In the genomic region with DNA sequence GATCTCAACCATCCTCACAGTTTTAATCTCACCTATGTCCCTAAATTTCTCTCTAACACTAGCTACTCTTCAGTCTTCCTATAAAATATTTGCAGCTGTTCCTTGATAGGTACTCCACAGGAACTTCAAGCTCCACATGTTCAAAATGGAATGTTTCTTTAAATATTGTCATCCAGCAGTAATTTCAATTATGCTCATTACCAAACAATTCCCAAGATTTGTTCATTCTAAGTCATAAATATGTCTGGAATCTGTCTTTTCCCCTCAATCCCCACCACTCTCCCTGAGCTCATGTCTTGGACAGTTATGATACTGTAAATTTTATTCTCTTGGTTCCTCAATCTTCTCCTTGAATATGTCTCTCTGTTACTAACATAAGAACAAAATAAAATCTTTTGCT, we compare ENCODE assay signal across 19 cellular contexts.
"Had no signal": no experiment of that assay in that cellular context is flagged by ENCODE, and none has a peak within 500 bp of the region (broad histone marks: within the 10 kb centered on the region; RNA-seq: fewer than 3 reads in every experiment).

No MANE protein-coding gene starts in this region.

- H3K9me3 ChIP-seq: upper lobe of right lung had no signal

- H3K4me1 Mint-ChIP-seq: activated naive CD8-positive, alpha-beta T cell treated with anti-CD3 and anti-CD28 coated beads, Interleukin-2, amount 50 U/mL, for 24 hours; central memory CD8-positive, alpha-beta T cell; endodermal cell had no signal

- DNase-seq: activated CD8-positive, alpha-beta memory T cell treated with anti-CD3 and anti-CD28 coated beads, Interleukin-2, amount 50 U/mL, for 4 hours; activated CD8-positive, alpha-beta T cell treated with anti-CD3 and anti-CD28 coated beads for 36 hours; activated naive CD4-positive, alpha-beta T cell; activated naive CD8-positive, alpha-beta T cell treated with anti-CD3 and anti-CD28 coated beads, Interleukin-2, amount 50 U/mL, for 24 hours; body of pancreas; dermis blood vessel endothelial cell; endodermal cell; erythroblast; foreskin melanocyte; heart left ventricle; left ventricle myocardium superior; mesendoderm; ovary; sigmoid colon; stimulated activated CD4-positive, alpha-beta T cell treated with anti-CD3 and anti-CD28 coated beads, Interleukin-12 subunit alpha, Interleukin-12 subunit beta, amount 100 ng/mL, for 4 hours; stimulated activated naive CD8-positive, alpha-beta T cell treated with anti-CD3 and anti-CD28 coated beads, Interleukin-15, Interleukin-2, amounts not matched to agents 100 U/mL and 50 U/mL, for 24 hours; T-helper 1 cell; upper lobe of right lung had no signal

- ATAC-seq: activated CD8-positive, alpha-beta T cell treated with anti-CD3 and anti-CD28 coated beads for 36 hours; activated naive CD8-positive, alpha-beta T cell treated with anti-CD3 and anti-CD28 coated beads, Interleukin-2, amount 50 U/mL, for 24 hours; body of pancreas; heart left ventricle; left ventricle myocardium superior; stimulated activated naive CD8-positive, alpha-beta T cell treated with anti-CD3 and anti-CD28 coated beads, Interleukin-15, Interleukin-2, amounts not matched to agents 100 U/mL and 50 U/mL, for 24 hours; upper lobe of right lung had no signal

- H3K36me3 ChIP-seq: heart left ventricle, ovary, sigmoid colon, upper lobe of right lung had no signal

- H3K27ac Mint-ChIP-seq: activated CD8-positive, alpha-beta T cell treated with anti-CD3 and anti-CD28 coated beads for 36 hours; activated naive CD8-positive, alpha-beta T cell treated with anti-CD3 and anti-CD28 coated beads, Interleukin-2, amount 50 U/mL, for 24 hours; endodermal cell had no signal

- H3K4me3 ChIP-seq: body of pancreas, heart left ventricle, ovary, sigmoid colon, upper lobe of right lung had no signal

- H3K9me3 Mint-ChIP-seq: central memory CD8-positive, alpha-beta T cell had no signal

- H3K4me3 Mint-ChIP-seq: activated CD8-positive, alpha-beta T cell treated with anti-CD3 and anti-CD28 coated beads for 36 hours; activated naive CD8-positive, alpha-beta T cell treated with anti-CD3 and anti-CD28 coated beads, Interleukin-2, amount 50 U/mL, for 24 hours; central memory CD8-positive, alpha-beta T cell; endodermal cell had no signal

- H3K27me3 Mint-ChIP-seq: activated CD8-positive, alpha-beta T cell treated with anti-CD3 and anti-CD28 coated beads for 36 hours; activated naive CD8-positive, alpha-beta T cell treated with anti-CD3 and anti-CD28 coated beads, Interleukin-2, amount 50 U/mL, for 24 hours; central memory CD8-positive, alpha-beta T cell had no signal

- H3K27me3 ChIP-seq: body of pancreas, heart left ventricle, ovary, sigmoid colon, upper lobe of right lung had no signal

- H3K4me1 ChIP-seq: body of pancreas, heart left ventricle, sigmoid colon, upper lobe of right lung had no signal
